ENCODE assay signal across 19 cellular contexts in genomic region chr5:126122942-126123341, GRCh38.
DNase-seq lines count a peak whose midpoint lies in the region; ATAC-seq and TF ChIP-seq lines count a peak whose summit lies in the region.
"Had no signal": no experiment of that assay in that cellular context is flagged by ENCODE, and none has a peak within 500 bp of the region (broad histone marks: within the 10 kb centered on the region; RNA-seq: fewer than 3 reads in every experiment).

No MANE protein-coding gene starts in this region.

- H3K4me3 ChIP-seq in HEK293 (ENCODE audit: low read depth, low read length) (no peak overlapping the region), SJCRH30 (no peak overlapping the region)
- H3K4me3 ChIP-seq: hepatocyte, testis had no signal

- TF ChIP-seq CTCF in HEK293 (tag by site-specific recombination; IDR thresholded peaks at IDR 0.05) = no peak

- CTCF ChIA-PET in HEK293 (lab: Yijun Ruan, JAX) = interaction anchor here (0.7 kb wide), 1 partner anchor 375 kb away, joined by 3 read pairs; no protein-coding TSS in a partner anchor

- DNase-seq in COLO668 (lab: John Stamatoyannopoulos, UW; ENCODE audit: unreplicated experiment) (peak; percentile 18), SJCRH30 (peak; percentile 68 to 76), islet precursor cell (peak; percentile 76), SK-N-DZ (ENCODE audit: low spot score) (no peak), NCI-H1105 treated with DMSO at 0.1 percent for 48 hours (lab: John Stamatoyannopoulos, UW) (no peak)
- no peak for DNase-seq in activated naive CD4-positive, alpha-beta T cell treated with Interleukin-2 at 50 U/mL for 16 hours
- DNase-seq: activated CD4-positive, alpha-beta T cell treated with anti-CD3 and anti-CD28 coated beads for 1 hour; amniotic stem cell; CD4-positive, alpha-beta memory T cell; cerebellar nuclear complex; NCI-H2171; stimulated activated CD4-positive, alpha-beta T cell treated with anti-CD3 and anti-CD28 coated beads, Interleukin-4, amount 100 ng/mL, for 1 hour; T-helper 2 cell; testis had no signal

- H3K27ac ChIP-seq in HEK293 (ENCODE audit: extremely low read depth, low read depth, low read length) = no peak overlapping the region
- peak overlapping the region; percentile 24 for H3K27ac ChIP-seq in SJCRH30
- H3K27ac ChIP-seq: hepatocyte, testis had no signal

- H3K4me1 ChIP-seq in HEK293 (ENCODE audit: control insufficient read depth, insufficient read depth, low read length) (peaks cover 19% of the 10 kb centered on the region), SJCRH30 (peaks cover 55% of the 10 kb centered on the region)

- no peaks in the 10 kb centered on the region for H3K9me3 ChIP-seq in HEK293 (ENCODE audit: control insufficient read depth, insufficient read depth, low read depth, low read length)
- no peaks in the 10 kb centered on the region for H3K9me3 ChIP-seq in SJCRH30 (replicated peaks)
- H3K9me3 ChIP-seq: testis had no signal

- H3K27me3 ChIP-seq in SJCRH30 = no peaks in the 10 kb centered on the region
- H3K27me3 ChIP-seq: hepatocyte, testis had no signal

- no peak for ATAC-seq in HG03175 (IDR thresholded peaks at IDR 0.05; ENCODE audit: unreplicated experiment)
- ATAC-seq: HepG2, left lobe of liver had no signal

- POLR2A ChIA-PET in HEK293 (lab: Yijun Ruan, JAX) = no interaction called here

- no peaks in the 10 kb centered on the region for H3K36me3 ChIP-seq in HEK293 (ENCODE audit: control insufficient read depth in 2 of 2, insufficient read depth in 1 of 2, low read length in 2 of 2)
- H3K36me3 ChIP-seq in SJCRH30 = no peaks in the 10 kb centered on the region

TF ChIP-seq in HEK293, 187 proteins besides CTCF, POLR2A, EP300 and RAD21:
- TF ChIP-seq ZNF670 (tag by site-specific recombination; IDR thresholded peaks at IDR 0.05; ENCODE audit: low read depth) = no peak
- no peak for TF ChIP-seq ZSCAN16 (tag by site-specific recombination; IDR thresholded peaks at IDR 0.05)
- TF ChIP-seq ZNF558 (tag by site-specific recombination; IDR thresholded peaks at IDR 0.05) = no peak
- TF ChIP-seq ZBTB1 (tag by site-specific recombination; IDR thresholded peaks at IDR 0.05) = no peak
- TF ChIP-seq GLI2 (tag by site-specific recombination; IDR thresholded peaks at IDR 0.05; ENCODE audit: borderline replicate concordance, low read depth) = no peak
- no peak for TF ChIP-seq ZBTB8A (tag by site-specific recombination; IDR thresholded peaks at IDR 0.05)
- no peak for TF ChIP-seq OSR2 (tag by site-specific recombination; IDR thresholded peaks at IDR 0.05)
- TF ChIP-seq ZNF155 (tag by site-specific recombination; IDR thresholded peaks at IDR 0.05) = no peak
- no peak for TF ChIP-seq ZNF174 (tag by site-specific recombination; IDR thresholded peaks at IDR 0.05)
- TF ChIP-seq ZNF660 (tag by site-specific recombination; IDR thresholded peaks at IDR 0.05) = no peak
- TF ChIP-seq ZBTB48 (tag by site-specific recombination; IDR thresholded peaks at IDR 0.05) = peak; percentile 90
- no peak for TF ChIP-seq BCL11B (tag by site-specific recombination; IDR thresholded peaks at IDR 0.05; ENCODE audit: low read depth)
- TF ChIP-seq FEZF1 (tag by site-specific recombination; IDR thresholded peaks at IDR 0.05) = 0 out of 2 replicates have a peak, but pooled peaks have one; percentile 20

Comparison
In these comparisons a context has a peak if more than half of its experiments do, and no peak if none do; other contexts are left out.
1. DNase-seq: peak in COLO668 (single experiment), SJCRH30 (2 of 2) and islet precursor cell (single experiment); none in SK-N-DZ (single experiment), activated naive CD4-positive, alpha-beta T cell treated with Interleukin-2 at 50 U/mL for 16 hours (single experiment) and NCI-H1105 treated with DMSO at 0.1 percent for 48 hours (single experiment).